1 cellular context compared by ENCODE assay signal in genomic region chr1:17502326-17502778, GRCh38.
TF ChIP-seq lines count a peak whose summit lies in the region.

No MANE protein-coding gene starts in this region.

TF ChIP-seq in HepG2, 621 proteins besides CTCF, POLR2A, EP300 and RAD21 (continued from another document and continues in another):
- TF ChIP-seq CSRNP2 (CRISPR knock-in tag; conservative IDR thresholded peaks at IDR 0.05; ENCODE audit: low read depth), result no peak
- TF ChIP-seq SCMH1 (CRISPR knock-in tag; IDR thresholded peaks at IDR 0.05; ENCODE audit: borderline replicate concordance), result no peak
- TF ChIP-seq ZNF33B (CRISPR knock-in tag; IDR thresholded peaks at IDR 0.05), result no peak
- TF ChIP-seq NR2F6 (IDR thresholded peaks at IDR 0.05), result peak; percentile 47; the same call in 1 of the 2 replicates
- TF ChIP-seq NR2F6 (CRISPR knock-in tag; IDR thresholded peaks at IDR 0.05), result peak; percentile 40; the same call in 1 of the 2 replicates
- no peak for TF ChIP-seq IKZF4 (CRISPR knock-in tag; IDR thresholded peaks at IDR 0.05; ENCODE audit: borderline replicate concordance, low read depth, not compliant biosample characterization)
- no peak for TF ChIP-seq NBN (conservative IDR thresholded peaks at IDR 0.05)
- TF ChIP-seq ZFP37 (CRISPR knock-in tag; IDR thresholded peaks at IDR 0.05; ENCODE audit: borderline replicate concordance), result no peak
- no peak for TF ChIP-seq KLF9 (CRISPR knock-in tag; IDR thresholded peaks at IDR 0.05; ENCODE audit: low read depth)
- no peak for TF ChIP-seq HHEX (CRISPR knock-in tag; IDR thresholded peaks at IDR 0.05)
- TF ChIP-seq ZNF607 (CRISPR knock-in tag; IDR thresholded peaks at IDR 0.05; ENCODE audit: borderline replicate concordance), result no peak
- no peak for TF ChIP-seq JUND (CRISPR knock-in tag; IDR thresholded peaks at IDR 0.05)
- 0 out of 2 replicates have a peak, but pooled peaks have one; percentile 14 for TF ChIP-seq ZNF768 (CRISPR knock-in tag; IDR thresholded peaks at IDR 0.05)
- TF ChIP-seq ZNF549 (CRISPR knock-in tag; IDR thresholded peaks at IDR 0.05), result no peak
- no peak for TF ChIP-seq TCF7 (IDR thresholded peaks at IDR 0.05; ENCODE audit: low read depth)
- TF ChIP-seq ATF7-NPFF (CRISPR knock-in tag; IDR thresholded peaks at IDR 0.05; ENCODE audit: low read depth), result no peak
- TF ChIP-seq ZNF292 (CRISPR knock-in tag; IDR thresholded peaks at IDR 0.05; ENCODE audit: borderline replicate concordance, low read depth), result no peak
- peak; percentile 77; the same call in 1 of the 2 replicates for TF ChIP-seq ESRRA (CRISPR knock-in tag; IDR thresholded peaks at IDR 0.05; ENCODE audit: low read depth)
- TF ChIP-seq ZSCAN30 (CRISPR knock-in tag; IDR thresholded peaks at IDR 0.05), result no peak
- TF ChIP-seq RCOR2 (CRISPR knock-in tag; IDR thresholded peaks at IDR 0.05), result no peak
- no peak for TF ChIP-seq DMAP1 (CRISPR knock-in tag; IDR thresholded peaks at IDR 0.05)
- 0 out of 2 replicates have a peak, but pooled peaks have one; percentile 50 for TF ChIP-seq THRA (CRISPR knock-in tag; IDR thresholded peaks at IDR 0.05; ENCODE audit: borderline replicate concordance)
- TF ChIP-seq, protein P1, sequence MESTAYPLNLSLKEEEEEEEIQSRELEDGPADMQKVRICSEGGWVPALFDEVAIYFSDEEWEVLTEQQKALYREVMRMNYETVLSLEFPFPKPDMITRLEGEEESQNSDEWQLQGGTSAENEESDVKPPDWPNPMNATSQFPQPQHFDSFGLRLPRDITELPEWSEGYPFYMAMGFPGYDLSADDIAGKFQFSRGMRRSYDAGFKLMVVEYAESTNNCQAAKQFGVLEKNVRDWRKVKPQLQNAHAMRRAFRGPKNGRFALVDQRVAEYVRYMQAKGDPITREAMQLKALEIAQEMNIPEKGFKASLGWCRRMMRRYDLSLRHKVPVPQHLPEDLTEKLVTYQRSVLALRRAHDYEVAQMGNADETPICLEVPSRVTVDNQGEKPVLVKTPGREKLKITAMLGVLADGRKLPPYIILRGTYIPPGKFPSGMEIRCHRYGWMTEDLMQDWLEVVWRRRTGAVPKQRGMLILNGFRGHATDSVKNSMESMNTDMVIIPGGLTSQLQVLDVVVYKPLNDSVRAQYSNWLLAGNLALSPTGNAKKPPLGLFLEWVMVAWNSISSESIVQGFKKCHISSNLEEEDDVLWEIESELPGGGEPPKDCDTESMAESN (CRISPR knock-in tag; conservative IDR thresholded peaks at IDR 0.05), result no peak
- TF ChIP-seq PAWR (CRISPR knock-in tag; IDR thresholded peaks at IDR 0.05; ENCODE audit: borderline replicate concordance), result no peak
- no peak for TF ChIP-seq HMG20A (CRISPR knock-in tag; IDR thresholded peaks at IDR 0.05; ENCODE audit: borderline replicate concordance)
- TF ChIP-seq, protein P2, sequence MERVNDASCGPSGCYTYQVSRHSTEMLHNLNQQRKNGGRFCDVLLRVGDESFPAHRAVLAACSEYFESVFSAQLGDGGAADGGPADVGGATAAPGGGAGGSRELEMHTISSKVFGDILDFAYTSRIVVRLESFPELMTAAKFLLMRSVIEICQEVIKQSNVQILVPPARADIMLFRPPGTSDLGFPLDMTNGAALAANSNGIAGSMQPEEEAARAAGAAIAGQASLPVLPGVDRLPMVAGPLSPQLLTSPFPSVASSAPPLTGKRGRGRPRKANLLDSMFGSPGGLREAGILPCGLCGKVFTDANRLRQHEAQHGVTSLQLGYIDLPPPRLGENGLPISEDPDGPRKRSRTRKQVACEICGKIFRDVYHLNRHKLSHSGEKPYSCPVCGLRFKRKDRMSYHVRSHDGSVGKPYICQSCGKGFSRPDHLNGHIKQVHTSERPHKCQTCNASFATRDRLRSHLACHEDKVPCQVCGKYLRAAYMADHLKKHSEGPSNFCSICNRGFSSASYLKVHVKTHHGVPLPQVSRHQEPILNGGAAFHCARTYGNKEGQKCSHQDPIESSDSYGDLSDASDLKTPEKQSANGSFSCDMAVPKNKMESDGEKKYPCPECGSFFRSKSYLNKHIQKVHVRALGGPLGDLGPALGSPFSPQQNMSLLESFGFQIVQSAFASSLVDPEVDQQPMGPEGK (CRISPR knock-in tag; IDR thresholded peaks at IDR 0.05), result 0 out of 2 replicates have a peak, but pooled peaks have one; percentile 23
- TF ChIP-seq AGO1 (IDR thresholded peaks at IDR 0.05; ENCODE audit: low read depth, low read length, poor library complexity, severe bottlenecking), result no peak
- TF ChIP-seq, protein P3, sequence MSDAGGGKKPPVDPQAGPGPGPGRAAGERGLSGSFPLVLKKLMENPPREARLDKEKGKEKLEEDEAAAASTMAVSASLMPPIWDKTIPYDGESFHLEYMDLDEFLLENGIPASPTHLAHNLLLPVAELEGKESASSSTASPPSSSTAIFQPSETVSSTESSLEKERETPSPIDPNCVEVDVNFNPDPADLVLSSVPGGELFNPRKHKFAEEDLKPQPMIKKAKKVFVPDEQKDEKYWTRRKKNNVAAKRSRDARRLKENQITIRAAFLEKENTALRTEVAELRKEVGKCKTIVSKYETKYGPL (CRISPR knock-in tag; IDR thresholded peaks at IDR 0.05), result no peak
- TF ChIP-seq, protein P4, sequence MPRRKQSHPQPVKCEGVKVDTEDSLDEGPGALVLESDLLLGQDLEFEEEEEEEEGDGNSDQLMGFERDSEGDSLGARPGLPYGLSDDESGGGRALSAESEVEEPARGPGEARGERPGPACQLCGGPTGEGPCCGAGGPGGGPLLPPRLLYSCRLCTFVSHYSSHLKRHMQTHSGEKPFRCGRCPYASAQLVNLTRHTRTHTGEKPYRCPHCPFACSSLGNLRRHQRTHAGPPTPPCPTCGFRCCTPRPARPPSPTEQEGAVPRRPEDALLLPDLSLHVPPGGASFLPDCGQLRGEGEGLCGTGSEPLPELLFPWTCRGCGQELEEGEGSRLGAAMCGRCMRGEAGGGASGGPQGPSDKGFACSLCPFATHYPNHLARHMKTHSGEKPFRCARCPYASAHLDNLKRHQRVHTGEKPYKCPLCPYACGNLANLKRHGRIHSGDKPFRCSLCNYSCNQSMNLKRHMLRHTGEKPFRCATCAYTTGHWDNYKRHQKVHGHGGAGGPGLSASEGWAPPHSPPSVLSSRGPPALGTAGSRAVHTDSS (CRISPR knock-in tag; conservative IDR thresholded peaks at IDR 0.05), result no peak
- no peak for TF ChIP-seq ZNF7 (CRISPR knock-in tag; IDR thresholded peaks at IDR 0.05)
- no peak for TF ChIP-seq YEATS2 (CRISPR knock-in tag; IDR thresholded peaks at IDR 0.05; ENCODE audit: borderline replicate concordance)
- no peak for TF ChIP-seq NR2C2 (CRISPR knock-in tag; IDR thresholded peaks at IDR 0.05; ENCODE audit: borderline replicate concordance)
- no peak for TF ChIP-seq ZNF569 (CRISPR knock-in tag; IDR thresholded peaks at IDR 0.05; ENCODE audit: borderline replicate concordance)
- no peak for TF ChIP-seq GABPB1 (CRISPR knock-in tag; IDR thresholded peaks at IDR 0.05)
- no peak for TF ChIP-seq ATF1 (CRISPR knock-in tag; IDR thresholded peaks at IDR 0.05)
- no peak for TF ChIP-seq ZNF644 (CRISPR knock-in tag; IDR thresholded peaks at IDR 0.05; ENCODE audit: low read depth)
- TF ChIP-seq SNRNP70 (IDR thresholded peaks at IDR 0.05; ENCODE audit: low read depth, low read length), result no peak
- TF ChIP-seq ZNF879 (CRISPR knock-in tag; IDR thresholded peaks at IDR 0.05), result no peak
- TF ChIP-seq TAF15 (IDR thresholded peaks at IDR 0.05; ENCODE audit: low read depth, low read length, poor library complexity, severe bottlenecking), result no peak
- TF ChIP-seq ZNF260 (CRISPR knock-in tag; IDR thresholded peaks at IDR 0.05; ENCODE audit: borderline replicate concordance, low read depth), result no peak
- TF ChIP-seq, protein P5, sequence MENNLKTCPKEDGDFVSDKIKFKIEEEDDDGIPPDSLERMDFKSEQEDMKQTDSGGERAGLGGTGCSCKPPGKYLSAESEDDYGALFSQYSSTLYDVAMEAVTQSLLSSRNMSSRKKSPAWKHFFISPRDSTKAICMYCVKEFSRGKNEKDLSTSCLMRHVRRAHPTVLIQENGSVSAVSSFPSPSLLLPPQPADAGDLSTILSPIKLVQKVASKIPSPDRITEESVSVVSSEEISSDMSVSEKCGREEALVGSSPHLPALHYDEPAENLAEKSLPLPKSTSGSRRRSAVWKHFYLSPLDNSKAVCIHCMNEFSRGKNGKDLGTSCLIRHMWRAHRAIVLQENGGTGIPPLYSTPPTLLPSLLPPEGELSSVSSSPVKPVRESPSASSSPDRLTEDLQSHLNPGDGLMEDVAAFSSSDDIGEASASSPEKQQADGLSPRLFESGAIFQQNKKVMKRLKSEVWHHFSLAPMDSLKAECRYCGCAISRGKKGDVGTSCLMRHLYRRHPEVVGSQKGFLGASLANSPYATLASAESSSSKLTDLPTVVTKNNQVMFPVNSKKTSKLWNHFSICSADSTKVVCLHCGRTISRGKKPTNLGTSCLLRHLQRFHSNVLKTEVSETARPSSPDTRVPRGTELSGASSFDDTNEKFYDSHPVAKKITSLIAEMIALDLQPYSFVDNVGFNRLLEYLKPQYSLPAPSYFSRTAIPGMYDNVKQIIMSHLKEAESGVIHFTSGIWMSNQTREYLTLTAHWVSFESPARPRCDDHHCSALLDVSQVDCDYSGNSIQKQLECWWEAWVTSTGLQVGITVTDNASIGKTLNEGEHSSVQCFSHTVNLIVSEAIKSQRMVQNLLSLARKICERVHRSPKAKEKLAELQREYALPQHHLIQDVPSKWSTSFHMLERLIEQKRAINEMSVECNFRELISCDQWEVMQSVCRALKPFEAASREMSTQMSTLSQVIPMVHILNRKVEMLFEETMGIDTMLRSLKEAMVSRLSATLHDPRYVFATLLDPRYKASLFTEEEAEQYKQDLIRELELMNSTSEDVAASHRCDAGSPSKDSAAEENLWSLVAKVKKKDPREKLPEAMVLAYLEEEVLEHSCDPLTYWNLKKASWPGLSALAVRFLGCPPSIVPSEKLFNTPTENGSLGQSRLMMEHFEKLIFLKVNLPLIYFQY (CRISPR knock-in tag; IDR thresholded peaks at IDR 0.05; ENCODE audit: borderline replicate concordance), result no peak
- TF ChIP-seq, protein P6, sequence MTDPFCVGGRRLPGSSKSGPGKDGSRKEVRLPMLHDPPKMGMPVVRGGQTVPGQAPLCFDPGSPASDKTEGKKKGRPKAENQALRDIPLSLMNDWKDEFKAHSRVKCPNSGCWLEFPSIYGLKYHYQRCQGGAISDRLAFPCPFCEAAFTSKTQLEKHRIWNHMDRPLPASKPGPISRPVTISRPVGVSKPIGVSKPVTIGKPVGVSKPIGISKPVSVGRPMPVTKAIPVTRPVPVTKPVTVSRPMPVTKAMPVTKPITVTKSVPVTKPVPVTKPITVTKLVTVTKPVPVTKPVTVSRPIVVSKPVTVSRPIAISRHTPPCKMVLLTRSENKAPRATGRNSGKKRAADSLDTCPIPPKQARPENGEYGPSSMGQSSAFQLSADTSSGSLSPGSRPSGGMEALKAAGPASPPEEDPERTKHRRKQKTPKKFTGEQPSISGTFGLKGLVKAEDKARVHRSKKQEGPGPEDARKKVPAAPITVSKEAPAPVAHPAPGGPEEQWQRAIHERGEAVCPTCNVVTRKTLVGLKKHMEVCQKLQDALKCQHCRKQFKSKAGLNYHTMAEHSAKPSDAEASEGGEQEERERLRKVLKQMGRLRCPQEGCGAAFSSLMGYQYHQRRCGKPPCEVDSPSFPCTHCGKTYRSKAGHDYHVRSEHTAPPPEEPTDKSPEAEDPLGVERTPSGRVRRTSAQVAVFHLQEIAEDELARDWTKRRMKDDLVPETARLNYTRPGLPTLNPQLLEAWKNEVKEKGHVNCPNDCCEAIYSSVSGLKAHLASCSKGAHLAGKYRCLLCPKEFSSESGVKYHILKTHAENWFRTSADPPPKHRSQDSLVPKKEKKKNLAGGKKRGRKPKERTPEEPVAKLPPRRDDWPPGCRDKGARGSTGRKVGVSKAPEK (CRISPR knock-in tag; IDR thresholded peaks at IDR 0.05; ENCODE audit: borderline replicate concordance), result no peak
- no peak for TF ChIP-seq NFIB (CRISPR knock-in tag; IDR thresholded peaks at IDR 0.05; ENCODE audit: borderline replicate concordance)
- peak; percentile 34; the same call in 1 of the 2 replicates for TF ChIP-seq SP5 (CRISPR knock-in tag; IDR thresholded peaks at IDR 0.05; ENCODE audit: borderline replicate concordance, low read depth)
- no peak for TF ChIP-seq ZNF605 (CRISPR knock-in tag; IDR thresholded peaks at IDR 0.05)
- no peak for TF ChIP-seq POGZ (CRISPR knock-in tag; IDR thresholded peaks at IDR 0.05)
- peak; percentile 30 for TF ChIP-seq TEAD3 (CRISPR knock-in tag; optimal IDR thresholded peaks at IDR 0.05; ENCODE audit: borderline replicate concordance)
- TF ChIP-seq ZMYM3 (CRISPR knock-in tag; IDR thresholded peaks at IDR 0.05), result no peak
